1 cellular context compared by ENCODE assay signal in genomic region chr20:63663332-63664066, GRCh38.
A peak's percentile ranks its signal among the peaks of the same experiment; 100 is the strongest.
TF ChIP-seq lines count a peak whose summit lies in the region.

No MANE protein-coding gene starts in this region.

TF ChIP-seq in HepG2, 621 proteins besides CTCF, POLR2A, EP300 and RAD21:
- TF ChIP-seq ERF (CRISPR knock-in tag; IDR thresholded peaks at IDR 0.05) (no peak), AGO2 (optimal IDR thresholded peaks at IDR 0.05; ENCODE audit: low read depth, low read length) (peak; percentile 38)
